ENCODE assay signal across 29 cellular contexts in the genomic region with DNA sequence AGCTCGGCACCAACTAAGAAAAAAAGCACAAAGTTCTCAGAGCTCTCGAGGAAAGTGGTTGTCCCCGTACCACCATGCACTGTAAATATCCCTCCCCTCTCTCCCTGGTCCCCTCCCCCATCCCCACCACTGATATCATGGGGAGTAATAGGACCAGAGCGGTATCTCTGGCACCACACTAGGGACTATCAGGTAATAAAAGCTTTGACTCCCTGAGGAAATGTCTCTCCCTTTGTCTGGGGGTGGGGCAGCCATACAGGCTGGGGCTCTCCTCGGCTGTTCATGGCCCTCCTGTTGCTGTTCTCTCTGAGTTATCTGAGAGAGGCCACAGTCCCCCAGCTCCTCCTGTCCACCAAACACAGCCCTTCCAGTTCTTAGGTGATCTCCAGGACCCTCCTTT. TPM values are rescaled to one million over a fixed set of nuclear protein-coding genes. Genes with fewer than 3 reads are reported as not detected.
A peak's percentile ranks its signal among the peaks of the same experiment; 100 is the strongest.
DNase-seq lines count a peak whose midpoint lies in the region; ATAC-seq lines count a peak whose summit lies in the region.
"Had no signal": no experiment of that assay in that cellular context is flagged by ENCODE, and none has a peak within 500 bp of the region (broad histone marks: within the 10 kb centered on the region; RNA-seq: fewer than 3 reads in every experiment).

No MANE protein-coding gene starts in this region.

- ATAC-seq in T-cell (replicated peaks in 1 of 4) (no peak), GM18498 (IDR thresholded peaks at IDR 0.05; ENCODE audit: unreplicated experiment) (no peak), GM21390 (IDR thresholded peaks at IDR 0.05; ENCODE audit: unreplicated experiment) (no peak)
- ATAC-seq in stimulated activated effector memory CD8-positive, alpha-beta T cell treated with anti-CD3 and anti-CD28 coated beads, Interleukin-12 subunit alpha, Interleukin-12 subunit beta, amount 100 ng/mL, for 72 hours = no peak
- ATAC-seq: body of pancreas, mucosa of descending colon, Right ventricle myocardium inferior, sciatic nerve, SK-N-SH treated with all-trans-retinoic acid at 6 μM for 48 hours had no signal

- H3K27me3 Mint-ChIP-seq in activated naive CD4-positive, alpha-beta T cell treated with anti-CD3 and anti-CD28 coated beads, Interleukin-2, amount 10 ng/mL, durations not matched to agents 7 days and 5 days = no peaks in the 10 kb centered on the region
- H3K27me3 Mint-ChIP-seq in T-cell (no peaks in the 10 kb centered on the region), immature natural killer cell (ENCODE audit: low read depth in 3 of 3) (peaks cover 2 to 10% (median 4%) of the 10 kb centered on the region in 3 donors)
- H3K27me3 Mint-ChIP-seq: IgD-negative memory B cell, progenitor cell of endocrine pancreas had no signal

- POLR2A ChIA-PET in T-cell (lab: Charles Lee) = interaction anchor here in 1 of 2 donors (0.7 kb wide), 1 partner anchor 158 kb away, joined by 3 read pairs; no protein-coding TSS in a partner anchor

- CTCF ChIA-PET in activated naive CD4-positive, alpha-beta T cell treated with anti-CD3 and anti-CD28 coated beads, Interleukin-2, amount 10 ng/mL, durations not matched to agents 7 days and 5 days (lab: Charles Lee) = interaction anchor here (0.7 kb wide), 1 partner anchor 23 kb away, joined by 3 read pairs; no protein-coding TSS in a partner anchor
- CTCF ChIA-PET in T-cell (lab: Charles Lee) = interaction anchor here in 1 of 2 donors (0.6 kb wide), 1 partner anchor 322 kb away, joined by 9 read pairs; no protein-coding TSS in a partner anchor

- no peak overlapping the region for H3K4me3 Mint-ChIP-seq in activated naive CD4-positive, alpha-beta T cell treated with anti-CD3 and anti-CD28 coated beads, Interleukin-2, amount 10 ng/mL, durations not matched to agents 7 days and 5 days
- H3K4me3 Mint-ChIP-seq in T-cell (no peak overlapping the region), immature natural killer cell (no peak overlapping the region)
- H3K4me3 Mint-ChIP-seq in stimulated activated effector memory CD8-positive, alpha-beta T cell treated with anti-CD3 and anti-CD28 coated beads, Interleukin-12 subunit alpha, Interleukin-12 subunit beta, amount 100 ng/mL, for 72 hours = no peak overlapping the region
- H3K4me3 Mint-ChIP-seq: IgD-negative memory B cell; T-helper 2 cell treated with Interferon-gamma antibody and Interleukin-4, amounts not matched to agents 5 μg/mL and 100 μg/mL, for 36 hours had no signal

- peak overlapping the region; percentile 76 for H3K27ac Mint-ChIP-seq in activated naive CD4-positive, alpha-beta T cell treated with anti-CD3 and anti-CD28 coated beads, Interleukin-2, amount 10 ng/mL, durations not matched to agents 7 days and 5 days
- H3K27ac Mint-ChIP-seq in T-cell (peak overlapping the region; percentile 34 to 47), immature natural killer cell (peak overlapping the region in 5 of 6 donors; percentile 2 to 56 (median 46))
- peak overlapping the region; percentile 89 for H3K27ac Mint-ChIP-seq in stimulated activated effector memory CD8-positive, alpha-beta T cell treated with anti-CD3 and anti-CD28 coated beads, Interleukin-12 subunit alpha, Interleukin-12 subunit beta, amount 100 ng/mL, for 72 hours
- H3K27ac Mint-ChIP-seq: progenitor cell of endocrine pancreas; T-helper 2 cell treated with Interferon-gamma antibody and Interleukin-4, amounts not matched to agents 5 μg/mL and 100 μg/mL, for 36 hours had no signal

- peaks cover 42% of the 10 kb centered on the region for H3K36me3 Mint-ChIP-seq in activated naive CD4-positive, alpha-beta T cell treated with anti-CD3 and anti-CD28 coated beads, Interleukin-2, amount 10 ng/mL, durations not matched to agents 7 days and 5 days
- H3K36me3 Mint-ChIP-seq in T-cell (peaks cover 39% of the 10 kb centered on the region), immature natural killer cell (peaks cover 5 to 53% (median 24%) of the 10 kb centered on the region in 3 donors)
- peaks cover 19% of the 10 kb centered on the region for H3K36me3 Mint-ChIP-seq in stimulated activated effector memory CD8-positive, alpha-beta T cell treated with anti-CD3 and anti-CD28 coated beads, Interleukin-12 subunit alpha, Interleukin-12 subunit beta, amount 100 ng/mL, for 72 hours
- H3K36me3 Mint-ChIP-seq: IgD-negative memory B cell had no signal

- H3K9me3 Mint-ChIP-seq in activated naive CD4-positive, alpha-beta T cell treated with anti-CD3 and anti-CD28 coated beads, Interleukin-2, amount 10 ng/mL, durations not matched to agents 7 days and 5 days = no peaks in the 10 kb centered on the region
- H3K9me3 Mint-ChIP-seq in T-cell = no peaks in the 10 kb centered on the region
- H3K9me3 Mint-ChIP-seq in immature natural killer cell = no peaks in the 10 kb centered on the region
- H3K9me3 Mint-ChIP-seq in stimulated activated effector memory CD8-positive, alpha-beta T cell treated with anti-CD3 and anti-CD28 coated beads, Interleukin-12 subunit alpha, Interleukin-12 subunit beta, amount 100 ng/mL, for 72 hours = no peaks in the 10 kb centered on the region
- H3K9me3 Mint-ChIP-seq: IgD-negative memory B cell; T-helper 2 cell treated with Interferon-gamma antibody and Interleukin-4, amounts not matched to agents 5 μg/mL and 100 μg/mL, for 36 hours had no signal

- no peak for DNase-seq in activated naive CD4-positive, alpha-beta T cell treated with anti-CD3 and anti-CD28 coated beads, Interleukin-2, amount 10 ng/mL, durations not matched to agents 7 days and 5 days
- no peak for DNase-seq in activated naive CD4-positive, alpha-beta T cell treated with anti-CD3 and anti-CD28 coated beads, Interleukin-2, amount 50 U/mL, for 16 hours
- DNase-seq in T-cell (no peak), immature natural killer cell (no peak), mucosa of gallbladder (ENCODE audit: low spot score) (no peak)
- DNase-seq in stimulated activated effector memory CD8-positive, alpha-beta T cell treated with anti-CD3 and anti-CD28 coated beads, Interleukin-12 subunit alpha, Interleukin-12 subunit beta, amount 100 ng/mL, for 72 hours (ENCODE audit: low spot score in 2 of 2) = no peak
- DNase-seq: activated CD4-positive, alpha-beta T cell treated with anti-CD3 and anti-CD28 coated beads for 48 hours; activated effector memory CD4-positive, alpha-beta T cell treated with Interleukin-2 at 50 U/mL for 16 hours; body of pancreas; cerebellar nuclear complex; DMS79 treated with DMSO at 0.1 percent for 48 hours; kidney; mucosa of descending colon; NCI-H1105; NCI-H1930; NCI-H524 treated with DMSO at 0.1 percent for 48 hours; stimulated activated CD4-positive, alpha-beta T cell treated with anti-CD3 and anti-CD28 coated beads, Interleukin-4, amount 100 ng/mL, for 4 hours; stimulated activated naive CD4-positive, alpha-beta T cell had no signal

- peaks cover 20% of the 10 kb centered on the region for H3K4me1 Mint-ChIP-seq in activated naive CD4-positive, alpha-beta T cell treated with anti-CD3 and anti-CD28 coated beads, Interleukin-2, amount 10 ng/mL, durations not matched to agents 7 days and 5 days
- H3K4me1 Mint-ChIP-seq in T-cell (peaks cover 0 to 2% (median 0%) of the 10 kb centered on the region in 3 donors), immature natural killer cell (peaks cover 0 to 3% of the 10 kb centered on the region in 2 donors)
- H3K4me1 Mint-ChIP-seq in stimulated activated effector memory CD8-positive, alpha-beta T cell treated with anti-CD3 and anti-CD28 coated beads, Interleukin-12 subunit alpha, Interleukin-12 subunit beta, amount 100 ng/mL, for 72 hours = peaks cover 11% of the 10 kb centered on the region

RNA-seq across cellular contexts. Expression of gene GNRH2, which starts 5.0 kb away (rescaled TPM):
- total RNA-seq in T-cell (1 to 10 TPM in 4 of 5 donors, under 1 TPM in 1; 0.60 to 3.4 (median 1.8) TPM), mucosa of gallbladder (0.75 TPM)
- not detected for polyA plus RNA-seq in immature natural killer cell
- total RNA-seq: body of pancreas, kidney, lower leg skin, Right ventricle myocardium inferior, sciatic nerve had no signal
- polyA plus RNA-seq: adipose tissue, IgD-negative memory B cell had no signal

RNA-seq across cellular contexts. Expression of gene MRPS26, which starts 7.4 kb away (rescaled TPM):
- 10 to 100 TPM; 20.9 to 38.5 (median 36.8) TPM for total RNA-seq in T-cell
- 10 to 100 TPM; 65.2 to 76.5 (median 70.7) TPM for polyA plus RNA-seq in immature natural killer cell
- 46.6 TPM for total RNA-seq in mucosa of gallbladder

RNA-seq across cellular contexts. Expression of gene OXT, which starts 33.0 kb away (rescaled TPM):
- total RNA-seq in T-cell (1 to 10 TPM in 2 of 5 donors, under 1 TPM in 1, not detected in 2; 0.92 to 3.0 (median 1.5) TPM), mucosa of gallbladder (0.46 TPM)
- polyA plus RNA-seq in immature natural killer cell = 1 to 10 TPM in 1 of 3 donors, not detected in 2; 1.1 TPM
- total RNA-seq: A673, body of pancreas, kidney, lower leg skin, progenitor cell of endocrine pancreas, sciatic nerve had no signal

RNA-seq across cellular contexts. Expression of gene AVP, which starts 46.1 kb away (rescaled TPM):
- total RNA-seq in T-cell = 1 to 10 TPM in 1 of 5 donors, under 1 TPM in 2, not detected in 2; 0.44 to 1.6 (median 0.59) TPM
- not detected for polyA plus RNA-seq in immature natural killer cell
- not detected for total RNA-seq in mucosa of gallbladder
- total RNA-seq: A673, body of pancreas, kidney, lower leg skin, mucosa of descending colon, progenitor cell of endocrine pancreas, sciatic nerve had no signal
- polyA plus RNA-seq: IgD-negative memory B cell had no signal
